16 cellular contexts compared by ENCODE assay signal in the genomic region with DNA sequence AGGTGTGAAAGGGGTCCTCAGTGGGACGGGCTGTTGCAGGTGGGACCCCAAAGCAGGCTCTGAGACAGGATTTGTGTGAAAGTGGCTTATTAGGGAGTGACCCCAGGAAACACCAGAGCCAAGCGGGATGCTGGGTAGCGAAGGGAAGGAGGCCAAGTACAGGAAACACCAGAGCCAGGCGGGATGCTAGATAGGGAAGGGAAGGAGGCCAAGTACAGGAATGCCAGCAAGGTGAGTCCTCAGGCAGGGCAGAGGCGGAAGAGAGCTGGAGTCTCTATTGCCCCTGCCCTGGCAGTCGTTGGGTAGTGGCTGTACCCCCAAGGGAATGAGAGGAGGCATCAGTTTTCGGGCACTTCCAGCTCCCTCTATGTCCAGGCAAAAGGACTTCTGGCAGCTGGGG.
"Had no signal": no experiment of that assay in that cellular context is flagged by ENCODE, and none has a peak within 500 bp of the region (broad histone marks: within the 10 kb centered on the region; RNA-seq: fewer than 3 reads in every experiment).

No MANE protein-coding gene starts in this region.

- H3K4me1 Mint-ChIP-seq: activated CD4-positive, alpha-beta memory T cell treated with anti-CD3 and anti-CD28 coated beads, Interleukin-2, amount 10 ng/mL, durations not matched to agents 7 days and 5 days; activated naive CD8-positive, alpha-beta T cell treated with anti-CD3 and anti-CD28 coated beads, Interleukin-2, amount 50 U/mL, for 24 hours; T-cell had no signal

- H3K4me3 Mint-ChIP-seq: activated CD4-positive, alpha-beta memory T cell treated with anti-CD3 and anti-CD28 coated beads, Interleukin-2, amount 10 ng/mL, durations not matched to agents 7 days and 5 days; activated naive CD8-positive, alpha-beta T cell treated with anti-CD3 and anti-CD28 coated beads, Interleukin-2, amount 50 U/mL, for 24 hours; T-cell had no signal

- H3K4me1 ChIP-seq: colonic mucosa had no signal

- H3K36me3 Mint-ChIP-seq: T-cell had no signal

- H3K36me3 ChIP-seq: ascending aorta, cardiac muscle cell, colonic mucosa, tibial nerve had no signal

- H3K4me3 ChIP-seq: ascending aorta, cardiac muscle cell, colonic mucosa, SK-N-MC, smooth muscle cell, tibial nerve had no signal

- DNase-seq: activated CD4-positive, alpha-beta memory T cell treated with anti-CD3 and anti-CD28 coated beads, Interleukin-2, amount 10 ng/mL, durations not matched to agents 7 days and 5 days; activated naive CD8-positive, alpha-beta T cell treated with anti-CD3 and anti-CD28 coated beads, Interleukin-2, amount 50 U/mL, for 24 hours; activated T-cell treated with anti-CD3 and anti-CD28 coated beads, Interleukin-2, amount 50 U/mL, for 48 hours; colonic mucosa; effector memory CD4-positive, alpha-beta T cell; glutamatergic neuron; left colon; mesendoderm; retina; T-cell; T1000 had no signal

- H3K27ac Mint-ChIP-seq: activated CD4-positive, alpha-beta memory T cell treated with anti-CD3 and anti-CD28 coated beads, Interleukin-2, amount 10 ng/mL, durations not matched to agents 7 days and 5 days; activated naive CD8-positive, alpha-beta T cell treated with anti-CD3 and anti-CD28 coated beads, Interleukin-2, amount 50 U/mL, for 24 hours; T-cell had no signal

- H3K4me2 ChIP-seq: smooth muscle cell had no signal

- H3K27ac ChIP-seq: cardiac muscle cell, colonic mucosa, SK-N-MC had no signal

- H3K9me3 ChIP-seq: ascending aorta, colonic mucosa, tibial nerve had no signal

- ATAC-seq: activated naive CD8-positive, alpha-beta T cell treated with anti-CD3 and anti-CD28 coated beads, Interleukin-2, amount 50 U/mL, for 24 hours; left colon; T-cell had no signal

- H3K27me3 ChIP-seq: ascending aorta, cardiac muscle cell, colonic mucosa, tibial nerve had no signal
